In genomic region chr1:90990779-90991178, GRCh38 we compare ENCODE assay signal across 12 cellular contexts. TPM values are rescaled to one million over a fixed set of nuclear protein-coding genes. Genes with fewer than 3 reads are reported as not detected.
DNase-seq lines count a peak whose midpoint lies in the region; ATAC-seq and TF ChIP-seq lines count a peak whose summit lies in the region.
"Had no signal": no experiment of that assay in that cellular context is flagged by ENCODE, and none has a peak within 500 bp of the region (broad histone marks: within the 10 kb centered on the region; RNA-seq: fewer than 3 reads in every experiment).

No MANE protein-coding gene starts in this region.

- no peak overlapping the region for H3K4me3 Mint-ChIP-seq in WTC11
- H3K4me3 Mint-ChIP-seq in effector memory CD8-positive, alpha-beta T cell, result peak overlapping the region in 1 of 2 donors; percentile 37
- H3K4me3 Mint-ChIP-seq: H9 had no signal

- H3K27ac Mint-ChIP-seq in WTC11, result peak overlapping the region; percentile 20; the same call in 1 of the 2 replicates
- H3K27ac Mint-ChIP-seq in effector memory CD8-positive, alpha-beta T cell, result no peak overlapping the region

- H3K4me1 Mint-ChIP-seq in WTC11, result peaks cover 57% of the 10 kb centered on the region
- H3K4me1 Mint-ChIP-seq in effector memory CD8-positive, alpha-beta T cell (ENCODE audit: low read depth in 2 of 2), result peaks cover 46 to 91% of the 10 kb centered on the region in 2 donors

- no peak overlapping the region for H3K4me2 ChIP-seq in osteoblast (ENCODE audit: insufficient read depth, low read length)
- H3K4me2 ChIP-seq: A549 had no signal

- no peaks in the 10 kb centered on the region for H3K9me3 ChIP-seq in osteoblast (ENCODE audit: low read depth, low read length)

- TF ChIP-seq CTCF in WTC11 (IDR thresholded peaks at IDR 0.05), result no peak
- no peak for TF ChIP-seq CTCF in osteoblast (IDR thresholded peaks at IDR 0.05; ENCODE audit: extremely low read depth, low read depth, low read length)
- no peak for TF ChIP-seq CTCF in brain microvascular endothelial cell (IDR thresholded peaks at IDR 0.05; ENCODE audit: low read depth, low read length, missing control alignments)

- H2AFZ ChIP-seq in osteoblast (ENCODE audit: low read length), result no peak overlapping the region

- DNase-seq in WTC11 (ENCODE audit: low spot score) (no peak), osteoblast (ENCODE audit: insufficient read length, low spot score, missing footprints) (peak; percentile 48), COLO829 (ENCODE audit: low spot score) (no peak), brain microvascular endothelial cell (no peak), NCI-H510A treated with DMSO at 0.1 percent for 48 hours (lab: John Stamatoyannopoulos, UW) (no peak)
- DNase-seq in effector memory CD8-positive, alpha-beta T cell, result no peak
- DNase-seq: CD8-positive, alpha-beta memory T cell; DMS 273 treated with DMSO at 0.1 percent for 48 hours; GOT3; H9; IMR-90 had no signal

- in situ Hi-C loops in brain microvascular endothelial cell (cut with HindIII; ENCODE audit: low pct_ligation_motif_present, low sequenced_read_pairs), result no loop called here

- no peaks in the 10 kb centered on the region for H3K4me1 ChIP-seq in osteoblast (ENCODE audit: insufficient read depth, low read length)

- peaks cover 70% of the 10 kb centered on the region for H4K20me1 ChIP-seq in osteoblast (ENCODE audit: insufficient read depth, low read length)

- H3K27me3 Mint-ChIP-seq in WTC11 (ENCODE audit: low read depth), result no peaks in the 10 kb centered on the region; the same call in none of the 2 replicates
- no peaks in the 10 kb centered on the region for H3K27me3 Mint-ChIP-seq in effector memory CD8-positive, alpha-beta T cell
- H3K27me3 Mint-ChIP-seq: CD8-positive, alpha-beta memory T cell had no signal

- peaks cover 60% of the 10 kb centered on the region for H3K36me3 Mint-ChIP-seq in WTC11
- H3K36me3 Mint-ChIP-seq in effector memory CD8-positive, alpha-beta T cell (ENCODE audit: insufficient read depth), result peaks cover 16% of the 10 kb centered on the region

- CTCF ChIA-PET in WTC11 (lab: Charles Lee), result no interaction called here

- no peaks in the 10 kb centered on the region for H3K27me3 ChIP-seq in osteoblast (ENCODE audit: insufficient read depth, low read length)
- no peaks in the 10 kb centered on the region for H3K27me3 ChIP-seq in brain microvascular endothelial cell (replicated peaks)

- no peaks in the 10 kb centered on the region for H3K36me3 ChIP-seq in osteoblast (ENCODE audit: insufficient read depth, low read length)
- no peaks in the 10 kb centered on the region for H3K36me3 ChIP-seq in brain microvascular endothelial cell (replicated peaks)

- H3K4me3 ChIP-seq in osteoblast (ENCODE audit: insufficient read depth, low read length) (no peak overlapping the region), brain microvascular endothelial cell (ENCODE audit: low read depth, low read length) (no peak overlapping the region)
- H3K4me3 ChIP-seq: A549 had no signal

- ATAC-seq in WTC11, result no peak
- peak; percentile 37 for ATAC-seq in effector memory CD8-positive, alpha-beta T cell (replicated peaks)
- ATAC-seq: A549 had no signal

- peaks cover 99% of the 10 kb centered on the region for H3K79me2 ChIP-seq in osteoblast (ENCODE audit: insufficient read depth, low read length)

- no peak overlapping the region for H3K27ac ChIP-seq in osteoblast (ENCODE audit: low read depth, low read length)
- no peak overlapping the region for H3K27ac ChIP-seq in brain microvascular endothelial cell
- H3K27ac ChIP-seq: A549 had no signal

- peaks cover 45% of the 10 kb centered on the region for H3K9me3 Mint-ChIP-seq in WTC11
- H3K9me3 Mint-ChIP-seq in effector memory CD8-positive, alpha-beta T cell, result peaks cover 2 to 9% of the 10 kb centered on the region in 2 donors

- POLR2A ChIA-PET in WTC11 (lab: Charles Lee), result no interaction called here

TF ChIP-seq in WTC11, 78 proteins besides CTCF, POLR2A, EP300 and RAD21:
- TF ChIP-seq ZNF219 (CRISPR knock-in tag; IDR thresholded peaks at IDR 0.05; ENCODE audit: borderline replicate concordance), result no peak
- TF ChIP-seq ZNF512 (CRISPR knock-in tag; IDR thresholded peaks at IDR 0.05; ENCODE audit: borderline replicate concordance), result no peak
- TF ChIP-seq MYBL2 (CRISPR knock-in tag; IDR thresholded peaks at IDR 0.05), result no peak
- no peak for TF ChIP-seq MLX (CRISPR knock-in tag; IDR thresholded peaks at IDR 0.05)
- no peak for TF ChIP-seq TEAD4 (CRISPR knock-in tag; IDR thresholded peaks at IDR 0.05)
- TF ChIP-seq MXD4 (CRISPR knock-in tag; IDR thresholded peaks at IDR 0.05; ENCODE audit: borderline replicate concordance), result no peak

RNA-seq across cellular contexts. Expression of gene ZNF644, which starts 31.1 kb away (rescaled TPM):
- total RNA-seq in WTC11 (2021), result 71.4 to 78.1 TPM (median 74.7 TPM) in 3 replicates
- total RNA-seq in osteoblast, result 57.5 and 59.5 TPM in 2 replicates
